34 cellular contexts compared by ENCODE assay signal in the genomic region with DNA sequence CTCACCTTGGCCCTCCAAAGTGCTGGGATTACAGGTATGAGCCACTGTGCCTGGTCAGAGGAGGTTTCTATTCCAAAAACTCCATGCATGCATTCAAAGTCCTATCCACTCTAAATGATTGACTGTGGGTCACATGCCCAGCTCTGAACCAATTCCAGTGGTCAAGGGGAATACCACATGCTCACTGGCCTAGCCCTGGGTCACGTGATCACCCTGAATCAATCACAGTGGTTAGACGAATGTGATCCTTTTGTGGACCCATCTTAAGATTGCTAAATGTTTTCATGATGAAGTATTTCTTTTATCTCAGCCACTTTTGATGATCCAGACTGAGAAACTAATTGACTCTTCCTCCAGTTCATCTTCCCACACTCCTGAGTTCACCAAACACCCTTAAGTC.
"Had no signal": no experiment of that assay in that cellular context is flagged by ENCODE, and none has a peak within 500 bp of the region (broad histone marks: within the 10 kb centered on the region; RNA-seq: fewer than 3 reads in every experiment).

No MANE protein-coding gene starts in this region.

- DNase-seq: activated CD4-positive, alpha-beta memory T cell treated with anti-CD3 and anti-CD28 coated beads for 36 hours; activated CD4-positive, alpha-beta T cell treated with anti-CD3 and anti-CD28 coated beads for 36 hours; activated CD4-positive, alpha-beta T cell treated with anti-CD3 and anti-CD28 coated beads, Interleukin-2, amount 10 ng/mL, durations not matched to agents 24 days and 14 days; activated CD4-positive, CD25-positive, alpha-beta regulatory T cell; activated CD4-positive, CD25-positive, alpha-beta regulatory T cell treated with anti-CD3 and anti-CD28 coated beads, Interleukin-2, amount 50 U/mL, for 72 hours; activated CD8-positive, alpha-beta memory T cell treated with anti-CD3 and anti-CD28 coated beads, Interleukin-2, amount 10 ng/mL, durations not matched to agents 7 days and 5 days; activated CD8-positive, alpha-beta memory T cell treated with anti-CD3 and anti-CD28 coated beads, Interleukin-2, amount 50 U/mL, for 4 hours; activated CD8-positive, alpha-beta T cell treated with anti-CD3 and anti-CD28 coated beads, Interleukin-2, amount 10 ng/mL, durations not matched to agents 7 days and 5 days; activated effector memory CD4-positive, alpha-beta T cell treated with anti-CD3 and anti-CD28 coated beads, Interleukin-2, amount 50 U/mL, for 16 hours; activated naive CD4-positive, alpha-beta T cell treated with anti-CD3 and anti-CD28 coated beads for 36 hours; activated naive CD8-positive, alpha-beta T cell treated with anti-CD3 and anti-CD28 coated beads for 36 hours; activated naive CD8-positive, alpha-beta T cell treated with anti-CD3 and anti-CD28 coated beads, Interleukin-2, amount 50 U/mL, for 24 hours; activated T-cell treated with anti-CD3 and anti-CD28 coated beads, Interleukin-2, amount 50 U/mL, for 1 hour; activated T-cell treated with anti-CD3 and anti-CD28 coated beads, Interleukin-2, amount 50 U/mL, for 48 hours; adrenal gland; amygdala; aorta; body of pancreas; caudate nucleus; cortex of kidney; dermis blood vessel endothelial cell; effector CD4-positive, alpha-beta T cell; effector memory CD8-positive, alpha-beta T cell; esophagus squamous epithelium; foreskin melanocyte; heart right ventricle; T-helper 17 cell; T1000; WERI-Rb-1 had no signal

- ATAC-seq: activated CD4-positive, alpha-beta T cell treated with anti-CD3 and anti-CD28 coated beads for 36 hours; activated CD8-positive, alpha-beta memory T cell treated with anti-CD3 and anti-CD28 coated beads, Interleukin-2, amount 10 ng/mL, durations not matched to agents 7 days and 5 days; activated CD8-positive, alpha-beta T cell treated with anti-CD3 and anti-CD28 coated beads, Interleukin-2, amount 10 ng/mL, durations not matched to agents 7 days and 5 days; activated naive CD8-positive, alpha-beta T cell treated with anti-CD3 and anti-CD28 coated beads, Interleukin-2, amount 50 U/mL, for 24 hours; body of pancreas; effector memory CD8-positive, alpha-beta T cell; gastroesophageal sphincter; T-helper 17 cell had no signal

- H3K36me3 ChIP-seq: adrenal gland, esophagus squamous epithelium, gastroesophageal sphincter, heart right ventricle, WERI-Rb-1 had no signal

- H3K27me3 ChIP-seq: adrenal gland, body of pancreas, esophagus squamous epithelium, gastroesophageal sphincter, heart right ventricle had no signal

- H3K4me1 ChIP-seq: adrenal gland, body of pancreas, esophagus squamous epithelium, gastroesophageal sphincter had no signal

- H3K4me3 ChIP-seq: adrenal gland, body of pancreas, esophagus squamous epithelium, gastroesophageal sphincter, heart right ventricle had no signal

- H3K27ac ChIP-seq: adrenal gland, body of pancreas, epithelial cell of prostate, esophagus squamous epithelium, gastroesophageal sphincter, heart right ventricle, WERI-Rb-1 had no signal

- FAIRE-seq: colon, endometrium, endothelial cell of umbilical vein had no signal

- H3K9me3 ChIP-seq: adrenal gland, body of pancreas had no signal
